In genomic region chr22:15642288-15642861, GRCh38 we compare ENCODE assay signal across 5 cellular contexts. TPM values are rescaled to one million over a fixed set of nuclear protein-coding genes. Genes with fewer than 3 reads are reported as not detected.
"Had no signal": no experiment of that assay in that cellular context is flagged by ENCODE, and none has a peak within 500 bp of the region (broad histone marks: within the 10 kb centered on the region; RNA-seq: fewer than 3 reads in every experiment).

No MANE protein-coding gene starts in this region.

RNA-seq across cellular contexts. Expression of gene POTEH, which starts 47.5 kb away (rescaled TPM):
- total RNA-seq: GM23338, H1, H9, HepG2, HT-29 had no signal
- polyA plus RNA-seq: GM23338, H1, HepG2 had no signal
